ENCODE assay signal across 8 cellular contexts in genomic region chr11:66278396-66279091, GRCh38. TPM values are rescaled to one million over a fixed set of nuclear protein-coding genes. Genes with fewer than 3 reads are reported as not detected.
DNase-seq lines count a peak whose midpoint lies in the region; ATAC-seq, FAIRE-seq and TF ChIP-seq lines count a peak whose summit lies in the region.
"Had no signal": no experiment of that assay in that cellular context is flagged by ENCODE, and none has a peak within 500 bp of the region (broad histone marks: within the 10 kb centered on the region; RNA-seq: fewer than 3 reads in every experiment).

No MANE protein-coding gene starts in this region.

- FAIRE-seq in GM12878 (lab: Jason Lieb, UNC): no peak

- H3K27ac ChIP-seq in DOHH2 (ENCODE audit: low read depth, low read length): no peak overlapping the region
- no peak overlapping the region for H3K27ac ChIP-seq in GM12878 (ENCODE audit: control insufficient read depth, insufficient read depth)
- H3K27ac ChIP-seq: epithelial cell of prostate had no signal

- peak overlapping the region; percentile 31; the same call in 1 of the 2 replicates for H3K4me3 ChIP-seq in DOHH2 (ENCODE audit: low read length)
- H3K4me3 ChIP-seq in GM12878: no peak overlapping the region
- H3K4me3 ChIP-seq in neuron (ENCODE audit: low read length): peak overlapping the region; percentile 71

- H3K9me2 ChIP-seq in DOHH2 (replicated peaks; ENCODE audit: control insufficient read depth, low read length): no peaks in the 10 kb centered on the region

- ATAC-seq in GM12878: no peak
- no peak for ATAC-seq in omental fat pad (ENCODE audit: low FRiP score)
- ATAC-seq in HG03196 (IDR thresholded peaks at IDR 0.05; ENCODE audit: unreplicated experiment): no peak

- in situ Hi-C loops in GM12878 (cut with MboI): no loop called here

- H3K4me1 ChIP-seq in DOHH2 (ENCODE audit: control insufficient read depth, low read length) (peaks cover 30% of the 10 kb centered on the region), GM12878 (ENCODE audit: control insufficient read depth, insufficient read depth, low read length) (peaks cover 12% of the 10 kb centered on the region), neuron (ENCODE audit: insufficient read depth, low read length) (peaks cover 50% of the 10 kb centered on the region)

- intact Hi-C loops in GM12878 (cut with micrococcal nuclease; ENCODE audit: unreplicated experiment): no loop called here

- DNase-seq in LHCN-M2 (ENCODE audit: low read depth): peak; percentile 54
- no peak for DNase-seq in GM12878 (ENCODE audit: low read depth, low spot score)
- no peak for DNase-seq in omental fat pad (ENCODE audit: low spot score)
- DNase-seq in stimulated activated CD4-positive, alpha-beta T cell treated with anti-CD3 and anti-CD28 coated beads, Interleukin-1b, Interleukin-23, amount 100 ng/mL, for 48 hours: no peak

- BruUV-seq in GM12878 (replicated peaks; lab: Mats Ljungman, UMichigan): no TSS peak

- H3K36me3 ChIP-seq in DOHH2 (ENCODE audit: control insufficient read depth, low read length) (peaks cover 19% of the 10 kb centered on the region; the same call in 1 of the 2 replicates), GM12878 (ENCODE audit: control insufficient read depth in 2 of 2, insufficient read depth in 2 of 2, low read length in 1 of 2) (peaks cover 7 to 17% of the 10 kb centered on the region in 2 experiments), neuron (ENCODE audit: insufficient read depth, low read length) (peaks cover 29% of the 10 kb centered on the region)

- CTCF ChIA-PET in GM12878 (lab: Yijun Ruan, JAX): no interaction called here

- TF ChIP-seq EP300 in GM12878 (IDR thresholded peaks at IDR 0.05; ENCODE audit: borderline replicate concordance in 1 of 2, control insufficient read depth in 1 of 2, low read depth in 2 of 2, low read length in 2 of 2): no peak

- POLR2A ChIA-PET in GM12878 (lab: Charles Lee): interaction anchor here (0.6 kb wide), 1 partner anchor 222 kb away, joined by 3 read pairs; no protein-coding TSS in a partner anchor

- WGBS in GM12878 (ENCODE audit: insufficient coverage, insufficient replicate concordance, low lambda C conversion rate, missing lambda C conversion rate): 14% methylated on average over 26 of the region's 40 CpGs

- SMC1A ChIA-PET in GM12878 (lab: Charles Lee; ENCODE audit: uncharacterized antibody, unreplicated experiment): no interaction called here

- H3K4me2 ChIP-seq in DOHH2 (ENCODE audit: low read length): peak overlapping the region; percentile 44
- peak overlapping the region; percentile 48; the same call in 1 of the 2 replicates for H3K4me2 ChIP-seq in GM12878 (ENCODE audit: control insufficient read depth, insufficient read depth)

- TF ChIP-seq POLR2A in GM12878 (IDR thresholded peaks at IDR 0.05; ENCODE audit: low read depth, low read length): no peak; the same call in 1 of the 2 replicates

- peaks cover 3% of the 10 kb centered on the region; the same call in 1 of the 2 replicates for H3F3A ChIP-seq in DOHH2 (ENCODE audit: control insufficient read depth, insufficient read depth)

- H3K79me2 ChIP-seq in DOHH2 (ENCODE audit: control insufficient read depth, low read length) (no peaks in the 10 kb centered on the region), GM12878 (ENCODE audit: control insufficient read depth, insufficient read depth, low read length) (no peaks in the 10 kb centered on the region)

- H2AFZ ChIP-seq in GM12878 (ENCODE audit: control insufficient read depth, low read depth, low read length): no peak overlapping the region
- no peak overlapping the region for H2AFZ ChIP-seq in neuron (ENCODE audit: low read depth, low read length)

- H4K20me1 ChIP-seq in DOHH2 (ENCODE audit: control insufficient read depth, insufficient read depth, low read depth, low read length) (no peaks in the 10 kb centered on the region), GM12878 (ENCODE audit: control insufficient read depth, insufficient read depth) (no peaks in the 10 kb centered on the region; the same call in 1 of the 2 replicates)

- no peak overlapping the region for H3K9ac ChIP-seq in GM12878 (ENCODE audit: control insufficient read depth, insufficient read depth, low read length)

- no peaks in the 10 kb centered on the region for H3K27me3 ChIP-seq in DOHH2 (ENCODE audit: control insufficient read depth, low read length)
- no peaks in the 10 kb centered on the region for H3K27me3 ChIP-seq in GM12878 (replicated peaks in 1 of 2; ENCODE audit: control insufficient read depth in 2 of 2, insufficient read depth in 2 of 2, low read length in 1 of 2)
- no peaks in the 10 kb centered on the region for H3K27me3 ChIP-seq in neuron (ENCODE audit: insufficient read depth, low read length)

- TF ChIP-seq CTCF in DOHH2 (IDR thresholded peaks at IDR 0.05; ENCODE audit: low read depth, low read length, poor library complexity, severe bottlenecking) (no peak), GM12878 (IDR thresholded peaks at IDR 0.05 in 2 of 3, conservative IDR thresholded peaks at IDR 0.05 in 1 of 3; ENCODE audit: control insufficient read depth in 2 of 3, extremely low read depth in 1 of 3, insufficient read depth in 1 of 3, low read depth in 3 of 3, low read length in 3 of 3) (no peak), omental fat pad (IDR thresholded peaks at IDR 0.05) (no peak)

- H3K9me3 ChIP-seq in DOHH2 (ENCODE audit: control insufficient read depth, insufficient read depth, low read length): no peaks in the 10 kb centered on the region
- H3K9me3 ChIP-seq in GM12878 (replicated peaks; ENCODE audit: control insufficient read depth, insufficient read depth, low read length): no peaks in the 10 kb centered on the region
- no peaks in the 10 kb centered on the region for H3K9me3 ChIP-seq in neuron (ENCODE audit: low read length)

- RAD21 ChIA-PET in GM12878 (lab: Charles Lee; ENCODE audit: unreplicated experiment): no interaction called here

- TF ChIP-seq RAD21 in GM12878 (IDR thresholded peaks at IDR 0.05; ENCODE audit: insufficient read depth, low read depth, low read length): no peak

RNA-seq across cellular contexts. Expression of gene CNIH2, which starts 0.6 kb away (rescaled TPM):
- total RNA-seq in LHCN-M2 (2014; rRNA removed) (0.86 and 1.9 TPM in 2 replicates), GM12878 (2014; rRNA removed) (0.38 and 0.62 TPM in 2 replicates), GM12878 (2014; rRNA removed; fragmentation: Illumina TruSeq; extraction: Trizol) (0.23 and 0.27 TPM in 2 replicates), GM12878 (2021) (1.2 and 2.0 TPM in 2 replicates), omental fat pad (not detected)
- 1.2 TPM for polyA plus RNA-seq in LHCN-M2 (2012)
- 0.32 and 0.58 TPM in 2 replicates for total RNA-seq in GM12878 (2013; cell fraction: nucleolus; rRNA removed)
- polyA plus RNA-seq in GM12878 (2011; ENCODE audit: low read depth): 0.29 TPM
- polyA plus RNA-seq in GM12878 (2011; rRNA removed) (0.73 and 0.76 TPM in 2 replicates), GM12878 (2014; fragmentation: Illumina TruSeq; extraction: Trizol) (0.82 and 0.90 TPM in 2 replicates), GM12878 (2014; fragmentation: Nextera tagmentation; extraction: Ambion mirVana) (under 1 TPM in 1 of 2 experiments, not detected in 1; 0.07 TPM), GM12878 (2014; rRNA removed) (1.0 and 1.3 TPM in 2 replicates), GM12878 (2016; fragmentation: Nextera tagmentation; extraction: Ambion mirVana) (under 1 TPM in 1 of 2 experiments, not detected in 1; 0.19 TPM)
- 0.90 and 1.0 TPM in 2 replicates for polyA plus RNA-seq in GM12878 (2011; cell fraction: cytosol; rRNA removed)
- polyA plus RNA-seq in GM12878 (2011; cell fraction: nucleus; rRNA removed): 2.7 and 2.9 TPM in 2 replicates
- 0.77 and 0.97 TPM in 2 replicates for polyA plus RNA-seq in GM12878 (2012)
- polyA minus RNA-seq in GM12878 (2011; rRNA and poly(A)+ RNA removed): 1.1 TPM in 1 of 2 replicates, not detected in the other
- not detected in 2 replicates for polyA minus RNA-seq in GM12878 (2011; cell fraction: cytosol; rRNA and poly(A)+ RNA removed)
- 0.24 and 0.57 TPM in 2 replicates for polyA minus RNA-seq in GM12878 (2011; cell fraction: nucleus; rRNA and poly(A)+ RNA removed)

RNA-seq across cellular contexts. Expression of gene RAB1B, which starts 10.1 kb away (rescaled TPM):
- total RNA-seq in LHCN-M2 (2014; rRNA removed) (184 and 193 TPM in 2 replicates), GM12878 (2014; rRNA removed) (130 and 142 TPM in 2 replicates), GM12878 (2014; rRNA removed; fragmentation: Illumina TruSeq; extraction: Trizol) (61.7 and 69.3 TPM in 2 replicates), GM12878 (2021) (138 and 150 TPM in 2 replicates), omental fat pad (100 to 1,000 TPM in 1 of 4 donors, 10 to 100 TPM in 3; 74.0 to 107 (median 87.1) TPM)
- 243 TPM for polyA plus RNA-seq in LHCN-M2 (2012)
- total RNA-seq in GM12878 (2013; cell fraction: nucleolus; rRNA removed): 16.5 and 17.0 TPM in 2 replicates
- 39.7 TPM for polyA plus RNA-seq in GM12878 (2011; ENCODE audit: low read depth)
- polyA plus RNA-seq in GM12878 (2011; rRNA removed) (53.4 and 130 TPM in 2 replicates), GM12878 (2014; fragmentation: Illumina TruSeq; extraction: Trizol) (65.1 and 117 TPM in 2 replicates), GM12878 (2014; fragmentation: Nextera tagmentation; extraction: Ambion mirVana) (10 to 100 TPM; 10.4 to 15.6 TPM), GM12878 (2014; rRNA removed) (193 and 221 TPM in 2 replicates), GM12878 (2016; fragmentation: Nextera tagmentation; extraction: Ambion mirVana) (10 to 100 TPM; 66.1 to 76.4 TPM)
- polyA plus RNA-seq in GM12878 (2011; cell fraction: cytosol; rRNA removed): 222 and 264 TPM in 2 replicates
- polyA plus RNA-seq in GM12878 (2011; cell fraction: nucleus; rRNA removed): 109 and 129 TPM in 2 replicates
- polyA plus RNA-seq in GM12878 (2012): 97.6 and 106 TPM in 2 replicates
- polyA minus RNA-seq in GM12878 (2011; rRNA and poly(A)+ RNA removed): 105 and 171 TPM in 2 replicates
- 62.7 and 73.4 TPM in 2 replicates for polyA minus RNA-seq in GM12878 (2011; cell fraction: cytosol; rRNA and poly(A)+ RNA removed)
- 14.0 and 21.5 TPM in 2 replicates for polyA minus RNA-seq in GM12878 (2011; cell fraction: nucleus; rRNA and poly(A)+ RNA removed)

RNA-seq across cellular contexts. Expression of gene YIF1A, which starts 10.4 kb away (rescaled TPM):
- 120 and 127 TPM in 2 replicates for total RNA-seq in LHCN-M2 (2014; rRNA removed)
- polyA plus RNA-seq in LHCN-M2 (2012): 169 TPM
- total RNA-seq in GM12878 (2013; cell fraction: nucleolus; rRNA removed): 40.4 and 41.0 TPM in 2 replicates
- total RNA-seq in GM12878 (2014; rRNA removed): 97.7 and 123 TPM in 2 replicates
- 30.4 and 37.3 TPM in 2 replicates for total RNA-seq in GM12878 (2014; rRNA removed; fragmentation: Illumina TruSeq; extraction: Trizol)
- 84.0 and 91.0 TPM in 2 replicates for total RNA-seq in GM12878 (2021)
- polyA plus RNA-seq in GM12878 (2011; ENCODE audit: low read depth): 66.9 TPM
- 17.2 and 40.2 TPM in 2 replicates for polyA plus RNA-seq in GM12878 (2011; rRNA removed)
- polyA plus RNA-seq in GM12878 (2011; cell fraction: cytosol; rRNA removed): 108 and 130 TPM in 2 replicates
- 81.0 and 87.6 TPM in 2 replicates for polyA plus RNA-seq in GM12878 (2011; cell fraction: nucleus; rRNA removed)
- 63.6 and 76.4 TPM in 2 replicates for polyA plus RNA-seq in GM12878 (2012)
- polyA plus RNA-seq in GM12878 (2014; fragmentation: Illumina TruSeq; extraction: Trizol): 40.0 and 52.5 TPM in 2 replicates
- 10 to 100 TPM in 1 of 2 experiments, 1 to 10 TPM in 1; 6.6 to 17.5 TPM for polyA plus RNA-seq in GM12878 (2014; fragmentation: Nextera tagmentation; extraction: Ambion mirVana)
- polyA plus RNA-seq in GM12878 (2014; rRNA removed): 93.2 and 96.0 TPM in 2 replicates
- 100 to 1,000 TPM; 111 to 128 TPM for polyA plus RNA-seq in GM12878 (2016; fragmentation: Nextera tagmentation; extraction: Ambion mirVana)
- 65.0 and 103 TPM in 2 replicates for polyA minus RNA-seq in GM12878 (2011; rRNA and poly(A)+ RNA removed)
- 46.4 and 50.5 TPM in 2 replicates for polyA minus RNA-seq in GM12878 (2011; cell fraction: cytosol; rRNA and poly(A)+ RNA removed)
- 21.9 and 37.2 TPM in 2 replicates for polyA minus RNA-seq in GM12878 (2011; cell fraction: nucleus; rRNA and poly(A)+ RNA removed)
- 100 to 1,000 TPM in 1 of 4 donors, 10 to 100 TPM in 3; 57.1 to 116 (median 63.4) TPM for total RNA-seq in omental fat pad

RNA-seq across cellular contexts. Expression of gene TMEM151A, which starts 13.2 kb away (rescaled TPM):
- 0.23 and 0.32 TPM in 2 replicates for total RNA-seq in LHCN-M2 (2014; rRNA removed)
- polyA plus RNA-seq in LHCN-M2 (2012): 0.17 TPM
- total RNA-seq in GM12878 (2013; cell fraction: nucleolus; rRNA removed): not detected in 2 replicates
- total RNA-seq in GM12878 (2014; rRNA removed): not detected in 2 replicates
- not detected in 2 replicates for total RNA-seq in GM12878 (2014; rRNA removed; fragmentation: Illumina TruSeq; extraction: Trizol)
- 0.11 TPM in 1 of 2 replicates, not detected in the other for total RNA-seq in GM12878 (2021)
- polyA plus RNA-seq in GM12878 (2011; ENCODE audit: low read depth): not detected
- not detected in 2 replicates for polyA plus RNA-seq in GM12878 (2011; rRNA removed)
- 0.03 TPM in 1 of 2 replicates, not detected in the other for polyA plus RNA-seq in GM12878 (2011; cell fraction: cytosol; rRNA removed)
- not detected in 2 replicates for polyA plus RNA-seq in GM12878 (2011; cell fraction: nucleus; rRNA removed)
- 0.07 TPM in 1 of 2 replicates, not detected in the other for polyA plus RNA-seq in GM12878 (2012)
- not detected in 2 replicates for polyA plus RNA-seq in GM12878 (2014; fragmentation: Illumina TruSeq; extraction: Trizol)
- polyA plus RNA-seq in GM12878 (2014; fragmentation: Nextera tagmentation; extraction: Ambion mirVana): not detected
- 0.04 TPM in 1 of 2 replicates, not detected in the other for polyA plus RNA-seq in GM12878 (2014; rRNA removed)
- polyA plus RNA-seq in GM12878 (2016; fragmentation: Nextera tagmentation; extraction: Ambion mirVana): not detected
- not detected in 2 replicates for polyA minus RNA-seq in GM12878 (2011; rRNA and poly(A)+ RNA removed)
- not detected in 2 replicates for polyA minus RNA-seq in GM12878 (2011; cell fraction: cytosol; rRNA and poly(A)+ RNA removed)
- polyA minus RNA-seq in GM12878 (2011; cell fraction: nucleus; rRNA and poly(A)+ RNA removed): not detected in 2 replicates
- 10 to 100 TPM in 1 of 4 donors, 1 to 10 TPM in 2, not detected in 1; 1.6 to 14.8 (median 9.1) TPM for total RNA-seq in omental fat pad

RNA-seq across cellular contexts. Expression of gene KLC2, which starts 21.0 kb away (rescaled TPM):
- total RNA-seq in LHCN-M2 (2014; rRNA removed) (22.9 and 27.8 TPM in 2 replicates), GM12878 (2014; rRNA removed) (10.2 and 10.3 TPM in 2 replicates), GM12878 (2014; rRNA removed; fragmentation: Illumina TruSeq; extraction: Trizol) (6.2 and 9.6 TPM in 2 replicates), GM12878 (2021) (29.9 and 35.0 TPM in 2 replicates), omental fat pad (10 to 100 TPM in 2 of 4 donors, 1 to 10 TPM in 2; 9.5 to 15.9 (median 11.9) TPM)
- polyA plus RNA-seq in LHCN-M2 (2012): 29.0 TPM
- total RNA-seq in GM12878 (2013; cell fraction: nucleolus; rRNA removed): 28.6 and 37.5 TPM in 2 replicates
- 7.6 TPM for polyA plus RNA-seq in GM12878 (2011; ENCODE audit: low read depth)
- polyA plus RNA-seq in GM12878 (2011; rRNA removed) (3.4 and 9.4 TPM in 2 replicates), GM12878 (2014; fragmentation: Illumina TruSeq; extraction: Trizol) (3.2 and 10.3 TPM in 2 replicates), GM12878 (2014; fragmentation: Nextera tagmentation; extraction: Ambion mirVana) (under 1 TPM in 1 of 2 experiments, not detected in 1; 0.14 TPM), GM12878 (2014; rRNA removed) (22.3 and 31.5 TPM in 2 replicates), GM12878 (2016; fragmentation: Nextera tagmentation; extraction: Ambion mirVana) (10 to 100 TPM; 15.2 to 18.8 TPM)
- 10.8 and 15.5 TPM in 2 replicates for polyA plus RNA-seq in GM12878 (2011; cell fraction: cytosol; rRNA removed)
- polyA plus RNA-seq in GM12878 (2011; cell fraction: nucleus; rRNA removed): 66.8 and 75.2 TPM in 2 replicates
- 11.2 and 12.3 TPM in 2 replicates for polyA plus RNA-seq in GM12878 (2012)
- 19.8 and 22.3 TPM in 2 replicates for polyA minus RNA-seq in GM12878 (2011; rRNA and poly(A)+ RNA removed)
- 15.5 and 15.6 TPM in 2 replicates for polyA minus RNA-seq in GM12878 (2011; cell fraction: cytosol; rRNA and poly(A)+ RNA removed)
- polyA minus RNA-seq in GM12878 (2011; cell fraction: nucleus; rRNA and poly(A)+ RNA removed): 15.0 and 23.2 TPM in 2 replicates
